Comparison of ENCODE assay signal across 23 cellular contexts in the genomic region with DNA sequence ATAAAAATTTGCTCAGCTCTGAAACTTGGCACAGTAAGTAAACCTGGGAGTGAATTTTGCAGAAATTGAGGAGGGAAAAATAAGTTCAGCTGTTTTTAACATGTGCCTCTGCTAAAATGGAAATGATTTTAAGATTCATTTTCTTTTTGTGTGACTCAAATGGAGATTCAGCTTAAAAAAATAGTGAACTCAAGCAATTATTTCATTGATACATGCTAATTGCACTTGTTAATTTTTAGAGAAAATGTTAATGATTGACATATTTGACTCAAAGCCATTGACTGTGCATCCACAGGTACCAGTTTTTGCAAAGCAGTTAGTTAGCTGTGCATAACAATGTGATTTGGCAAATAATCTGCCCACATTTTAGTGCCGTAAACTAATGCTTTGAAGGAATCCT.
DNase-seq lines count a peak whose midpoint lies in the region; ATAC-seq, FAIRE-seq and TF ChIP-seq lines count a peak whose summit lies in the region.
"Had no signal": no experiment of that assay in that cellular context is flagged by ENCODE, and none has a peak within 500 bp of the region (broad histone marks: within the 10 kb centered on the region; RNA-seq: fewer than 3 reads in every experiment).

No MANE protein-coding gene starts in this region.

- TF ChIP-seq CTCF in A549 (IDR thresholded peaks at IDR 0.05) (no peak), PC-3 (conservative IDR thresholded peaks at IDR 0.05; ENCODE audit: low read depth, low read length) (no peak), GM13976 (IDR thresholded peaks at IDR 0.05; ENCODE audit: borderline replicate concordance, control extremely low read depth, extremely low read depth, insufficient read depth, missing control alignments) (no peak), MM.1S (IDR thresholded peaks at IDR 0.05; ENCODE audit: low read length) (no peak)

- peaks cover 26% of the 10 kb centered on the region for H3K4me1 ChIP-seq in A549
- peaks cover 33% of the 10 kb centered on the region for H3K4me1 ChIP-seq in PC-3 (ENCODE audit: insufficient read depth, low read length)
- H3K4me1 ChIP-seq in MM.1S (ENCODE audit: low read length) = no peaks in the 10 kb centered on the region
- H3K4me1 ChIP-seq: left ventricle myocardium inferior, upper lobe of right lung had no signal

- DNase-seq in A549 (ENCODE audit: low read depth in 1 of 2, low spot score in 1 of 2) = no peak
- peak; percentile 5 for DNase-seq in ACHN
- no peak for DNase-seq in PC-3
- DNase-seq in GM19240 (ENCODE audit: insufficient read length, low spot score) = no peak
- DNase-seq in NCI-H510A (lab: John Stamatoyannopoulos, UW) = no peak
- DNase-seq in GM13976 (ENCODE audit: low spot score) = no peak
- DNase-seq in MM.1S = no peak
- DNase-seq: CD4-positive, alpha-beta memory T cell; GDM1; heart right ventricle; KBM-7; left ventricle myocardium inferior; MV-4-11; NCI-H69; occipital lobe; SK-N-SH; substantia nigra; upper lobe of right lung had no signal

- intact Hi-C loops in PC-3 (cut with micrococcal nuclease) = no loop called here

- H4K20me1 ChIP-seq in PC-3 (ENCODE audit: low read length) (no peaks in the 10 kb centered on the region), MM.1S (ENCODE audit: insufficient read depth, low read length) (no peaks in the 10 kb centered on the region)

- H3K4me2 ChIP-seq in A549 (peak overlapping the region; percentile 50), PC-3 (ENCODE audit: low read length) (peak overlapping the region; percentile 23), MM.1S (ENCODE audit: low read depth, low read length) (no peak overlapping the region)
- H3K4me2 ChIP-seq: SK-N-SH had no signal

- TF ChIP-seq POLR2A in A549 (IDR thresholded peaks at IDR 0.05; ENCODE audit: low read length) = no peak

- BruUV-seq in PC-3 (replicated peaks; lab: Mats Ljungman, UMichigan) = no TSS peak

- in situ Hi-C loops in ACHN (cut with HindIII; ENCODE audit: low pct_ligation_motif_present, low pct_unique_long_range_greater_than_20kb, low sequenced_read_pairs) = no loop called here
- in situ Hi-C loops in GM13976 (cut with MboI; ENCODE audit: low sequenced_read_pairs, unreplicated experiment) = no loop called here

- no peak for FAIRE-seq in A549 (lab: Jason Lieb, UNC)
- FAIRE-seq in endometrium (lab: Jason Lieb, UNC) = peak; percentile 61
- FAIRE-seq: H1 had no signal

- POLR2A ChIA-PET in A549 (lab: Yijun Ruan, JAX) = no interaction called here
- POLR2A ChIA-PET in PC-3 (lab: Charles Lee; ENCODE audit: unreplicated experiment) = no interaction called here

- no peak for ATAC-seq in A549
- no peak for ATAC-seq in PC-3
- ATAC-seq: heart right ventricle, WTC11 had no signal

- H3F3A ChIP-seq in PC-3 (ENCODE audit: low read length, unreplicated experiment) (no peaks in the 10 kb centered on the region), MM.1S (ENCODE audit: insufficient read depth, low read length) (no peaks in the 10 kb centered on the region)

- no peak overlapping the region for H3K4me3 ChIP-seq in A549
- no peak overlapping the region for H3K4me3 ChIP-seq in PC-3 (ENCODE audit: low read length)
- no peak overlapping the region for H3K4me3 ChIP-seq in MM.1S (ENCODE audit: low read length)
- H3K4me3 ChIP-seq: heart right ventricle, left ventricle myocardium inferior, skin epidermis, upper lobe of right lung had no signal

- H3K9me2 ChIP-seq in PC-3 (replicated peaks; ENCODE audit: low read length) (no peaks in the 10 kb centered on the region), MM.1S (replicated peaks; ENCODE audit: insufficient read depth, low read length) (no peaks in the 10 kb centered on the region)
- H3K9me2 ChIP-seq: SK-N-SH had no signal

- H3K9me3 ChIP-seq in A549 = no peaks in the 10 kb centered on the region
- no peaks in the 10 kb centered on the region for H3K9me3 ChIP-seq in PC-3 (ENCODE audit: low read length)
- H3K9me3 ChIP-seq in MM.1S (replicated peaks; ENCODE audit: insufficient read depth, low read length) = no peaks in the 10 kb centered on the region
- H3K9me3 ChIP-seq: heart right ventricle, left ventricle myocardium inferior, SK-N-SH, upper lobe of right lung had no signal

- H3K36me3 ChIP-seq in PC-3 (ENCODE audit: low read depth, low read length) (no peaks in the 10 kb centered on the region), MM.1S (replicated peaks; ENCODE audit: insufficient read depth, low read length) (no peaks in the 10 kb centered on the region)
- H3K36me3 ChIP-seq: heart right ventricle, left ventricle myocardium inferior, upper lobe of right lung had no signal

- TF ChIP-seq EP300 in A549 (IDR thresholded peaks at IDR 0.05) = no peak

- 100% methylated on average over 1 of the region's 1 CpG for WGBS in A549 (ENCODE audit: missing lambda C conversion rate)

- H2AFZ ChIP-seq in PC-3 (ENCODE audit: low read length) (no peak overlapping the region), MM.1S (ENCODE audit: low read length) (no peak overlapping the region)

- no peaks in the 10 kb centered on the region for H3K79me2 ChIP-seq in PC-3 (ENCODE audit: low read length)
- no peaks in the 10 kb centered on the region for H3K79me2 ChIP-seq in MM.1S (ENCODE audit: low read length)

- H3K27me3 ChIP-seq in PC-3 (ENCODE audit: low read length) = no peaks in the 10 kb centered on the region
- no peaks in the 10 kb centered on the region for H3K27me3 ChIP-seq in MM.1S (replicated peaks; ENCODE audit: insufficient read depth, low read length)
- H3K27me3 ChIP-seq: foreskin keratinocyte, heart right ventricle, upper lobe of right lung had no signal

- no peak overlapping the region; the same call in 1 of the 2 replicates for H3K9ac ChIP-seq in PC-3 (ENCODE audit: low read length)
- no peak overlapping the region for H3K9ac ChIP-seq in MM.1S (ENCODE audit: low read length)
- H3K9ac ChIP-seq: SK-N-SH had no signal

- CTCF ChIA-PET in A549 (lab: Yijun Ruan, JAX) (no interaction called here), PC-3 (lab: Charles Lee) (no interaction called here)

- H3K27ac ChIP-seq in A549 (no peak overlapping the region), PC-3 (ENCODE audit: low read length) (peak overlapping the region; percentile 85), MM.1S (ENCODE audit: low read length) (no peak overlapping the region)
- H3K27ac ChIP-seq: foreskin keratinocyte, left ventricle myocardium inferior, upper lobe of right lung had no signal

- TF ChIP-seq RAD21 in A549 (conservative IDR thresholded peaks at IDR 0.05 in 1 of 2, IDR thresholded peaks at IDR 0.05 in 1 of 2) = no peak

TF ChIP-seq in A549, 52 proteins besides CTCF, POLR2A, EP300 and RAD21:
- no peak for TF ChIP-seq ZC3H11A (IDR thresholded peaks at IDR 0.05)
- TF ChIP-seq MAX (IDR thresholded peaks at IDR 0.05) = no peak
- TF ChIP-seq, protein P1, sequence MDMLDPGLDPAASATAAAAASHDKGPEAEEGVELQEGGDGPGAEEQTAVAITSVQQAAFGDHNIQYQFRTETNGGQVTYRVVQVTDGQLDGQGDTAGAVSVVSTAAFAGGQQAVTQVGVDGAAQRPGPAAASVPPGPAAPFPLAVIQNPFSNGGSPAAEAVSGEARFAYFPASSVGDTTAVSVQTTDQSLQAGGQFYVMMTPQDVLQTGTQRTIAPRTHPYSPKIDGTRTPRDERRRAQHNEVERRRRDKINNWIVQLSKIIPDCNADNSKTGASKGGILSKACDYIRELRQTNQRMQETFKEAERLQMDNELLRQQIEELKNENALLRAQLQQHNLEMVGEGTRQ (IDR thresholded peaks at IDR 0.05) = no peak
- TF ChIP-seq CEBPB (IDR thresholded peaks at IDR 0.05) = no peak
- no peak for TF ChIP-seq RCOR1 (IDR thresholded peaks at IDR 0.05; ENCODE audit: low read depth, low read length)
- no peak for TF ChIP-seq PHF8 (IDR thresholded peaks at IDR 0.05; ENCODE audit: borderline replicate concordance, low read depth)
- TF ChIP-seq TP53 (CRISPR knock-in tag; IDR thresholded peaks at IDR 0.05) = no peak
